Comparison of ENCODE assay signal across 30 cellular contexts in genomic region chr5:81773148-81773547, GRCh38. TPM values are rescaled to one million over a fixed set of nuclear protein-coding genes. Genes with fewer than 3 reads are reported as not detected.
DNase-seq lines count a peak whose midpoint lies in the region; ATAC-seq, FAIRE-seq and TF ChIP-seq lines count a peak whose summit lies in the region.
"Had no signal": no experiment of that assay in that cellular context is flagged by ENCODE, and none has a peak within 500 bp of the region (broad histone marks: within the 10 kb centered on the region; RNA-seq: fewer than 3 reads in every experiment).

No MANE protein-coding gene starts in this region.

- H3K4me3 ChIP-seq in GM23338, result no peak overlapping the region
- H3K4me3 ChIP-seq in thoracic aorta, result peak overlapping the region; percentile 31
- no peak overlapping the region for H3K4me3 ChIP-seq in stomach
- H3K4me3 ChIP-seq: BLaER1 treated with 17β-estradiol and CSF1 and Interleukin-3, amounts not matched to agents 10 nM and 100 nM; left lung had no signal

- no peaks in the 10 kb centered on the region for H3K27me3 ChIP-seq in GM23338 (ENCODE audit: insufficient read depth)
- no peaks in the 10 kb centered on the region for H3K27me3 ChIP-seq in thoracic aorta (replicated peaks; ENCODE audit: insufficient read depth)
- no peaks in the 10 kb centered on the region for H3K27me3 ChIP-seq in stomach
- H3K27me3 ChIP-seq: BLaER1 treated with 17β-estradiol and CSF1 and Interleukin-3, amounts not matched to agents 10 nM and 100 nM; left lung had no signal

- H3K9me3 ChIP-seq in thoracic aorta (no peaks in the 10 kb centered on the region), stomach (no peaks in the 10 kb centered on the region)
- H3K9me3 ChIP-seq: left lung had no signal

- peaks cover 13% of the 10 kb centered on the region; the same call in 1 of the 2 replicates for H3K9me2 ChIP-seq in GM23338 (ENCODE audit: insufficient read depth)

- H3K4me1 Mint-ChIP-seq in GM23338, result no peaks in the 10 kb centered on the region
- peaks cover 35% of the 10 kb centered on the region for H3K4me1 Mint-ChIP-seq in chondrocyte (ENCODE audit: low read depth)
- peaks cover 19% of the 10 kb centered on the region for H3K4me1 Mint-ChIP-seq in osteocyte (ENCODE audit: unreplicated experiment)

- DNase-seq in GM23338 (ENCODE audit: low spot score), result no peak
- DNase-seq in chondrocyte (ENCODE audit: low spot score), result no peak
- no peak for DNase-seq in osteocyte (ENCODE audit: extremely low spot score, unreplicated experiment)
- DNase-seq in thoracic aorta (ENCODE audit: low spot score), result no peak
- DNase-seq in NCI-H226, result no peak
- no peak for DNase-seq in stomach
- no peak for DNase-seq in HTR-8/SVneo (ENCODE audit: insufficient read length, low spot score)
- DNase-seq in NCI-H128 (lab: John Stamatoyannopoulos, UW; ENCODE audit: unreplicated experiment), result no peak
- DNase-seq: activated CD4-positive, alpha-beta T cell treated with anti-CD3 and anti-CD28 coated beads, Interleukin-2, amount 50 U/mL, for 48 hours; activated naive CD4-positive, alpha-beta T cell treated with anti-CD3 and anti-CD28 coated beads for 36 hours; amniotic stem cell; Calu3; DMS79 treated with DMSO at 0.1 percent for 48 hours; foreskin melanocyte; KG1; left lung; naive thymus-derived CD8-positive, alpha-beta T cell; NCI-H1436; NCI-H2081 treated with DMSO at 0.1 percent for 48 hours; NCI-H345; NCI-H748 treated with DMSO at 0.1 percent for 48 hours; occipital lobe; stimulated activated CD4-positive, alpha-beta T cell treated with anti-CD3 and anti-CD28 coated beads, Interleukin-2, amount 100 ng/mL, for 48 hours had no signal

- no peak for FAIRE-seq in HTR-8/SVneo (lab: Jason Lieb, UNC)
- FAIRE-seq: TTC549 had no signal

- H3K9me3 Mint-ChIP-seq in GM23338 (peaks cover 12% of the 10 kb centered on the region; the same call in 2 of the 3 replicates), chondrocyte (ENCODE audit: low read depth) (peaks cover 14% of the 10 kb centered on the region), osteocyte (ENCODE audit: unreplicated experiment) (no peaks in the 10 kb centered on the region)
- H3K9me3 Mint-ChIP-seq: activated naive CD4-positive, alpha-beta T cell treated with anti-CD3 and anti-CD28 coated beads for 36 hours; activated T-helper 1 cell treated with anti-CD3 and anti-CD28 coated beads, Interleukin-12 subunit alpha, Interleukin-12 subunit beta, Interleukin-2, Interleukin-4 antibody, amounts not matched to agents 30 ng/mL and 10 ng/mL and 1 ng/mL, durations not matched to agents 14 hours and 24 hours and 36 hours; T-helper 1 cell treated with Interleukin-12 subunit alpha and Interleukin-12 subunit beta and Interleukin-4 antibody, amounts not matched to agents 30 μg/mL and 1 μg/mL, for 36 hours had no signal

- no peak for TF ChIP-seq EP300 in stomach (IDR thresholded peaks at IDR 0.05)

- no peak overlapping the region for H3K27ac Mint-ChIP-seq in GM23338
- H3K27ac Mint-ChIP-seq in chondrocyte (ENCODE audit: unreplicated experiment), result peak overlapping the region; percentile 62
- H3K27ac Mint-ChIP-seq in osteocyte (ENCODE audit: unreplicated experiment), result peak overlapping the region; percentile 67
- H3K27ac Mint-ChIP-seq: activated naive CD4-positive, alpha-beta T cell treated with anti-CD3 and anti-CD28 coated beads for 36 hours; activated T-helper 1 cell treated with anti-CD3 and anti-CD28 coated beads, Interleukin-12 subunit alpha, Interleukin-12 subunit beta, Interleukin-2, Interleukin-4 antibody, amounts not matched to agents 30 ng/mL and 10 ng/mL and 1 ng/mL, durations not matched to agents 14 hours and 24 hours and 36 hours; mesothelial cell of epicardium; naive thymus-derived CD8-positive, alpha-beta T cell; T-helper 1 cell treated with Interleukin-12 subunit alpha and Interleukin-12 subunit beta and Interleukin-4 antibody, amounts not matched to agents 30 μg/mL and 1 μg/mL, for 36 hours had no signal

- H3K4me1 ChIP-seq in GM23338 (ENCODE audit: insufficient read depth) (no peaks in the 10 kb centered on the region), thoracic aorta (ENCODE audit: control insufficient read depth in 1 of 2, low read depth in 2 of 2) (peaks cover 22 to 59% of the 10 kb centered on the region in 2 donors), stomach (peaks cover 0 to 29% (median 12%) of the 10 kb centered on the region in 4 donors)

- TF ChIP-seq CTCF in GM23338 (conservative IDR thresholded peaks at IDR 0.05; ENCODE audit: low read depth in 2 of 2), result no peak
- TF ChIP-seq CTCF in chondrocyte (IDR thresholded peaks at IDR 0.05), result no peak
- TF ChIP-seq CTCF in osteocyte (IDR thresholded peaks at IDR 0.05), result no peak
- no peak for TF ChIP-seq CTCF in thoracic aorta (IDR thresholded peaks at IDR 0.05)
- TF ChIP-seq CTCF in stomach (IDR thresholded peaks at IDR 0.05), result no peak

- H3K27ac ChIP-seq in GM23338 (ENCODE audit: low read depth) (no peak overlapping the region), thoracic aorta (peak overlapping the region; percentile 86 to 94), stomach (peak overlapping the region in 2 of 5 donors; percentile 37 to 39)
- H3K27ac ChIP-seq: BLaER1 treated with 17β-estradiol and CSF1 and Interleukin-3, amounts not matched to agents 10 nM and 100 nM; left lung had no signal

- H4K20me1 ChIP-seq in GM23338 (replicated peaks; ENCODE audit: insufficient read depth), result no peaks in the 10 kb centered on the region
- H4K20me1 ChIP-seq: BLaER1 treated with 17β-estradiol and CSF1 and Interleukin-3, amounts not matched to agents 10 nM and 100 nM had no signal

- 95 to 99% (median 97%) methylated on average over 3 of the region's 3 CpGs for WGBS in stomach, 5 donors

- H3K27me3 Mint-ChIP-seq in GM23338 (ENCODE audit: insufficient read depth, low read depth, poor library complexity) (peaks cover 8% of the 10 kb centered on the region), chondrocyte (ENCODE audit: low read depth) (no peaks in the 10 kb centered on the region), osteocyte (ENCODE audit: unreplicated experiment) (no peaks in the 10 kb centered on the region)

- ATAC-seq in GM23338, result no peak
- no peak for ATAC-seq in thoracic aorta (ENCODE audit: insufficient number of reproducible peaks, low FRiP score, low read depth)
- ATAC-seq: activated CD4-positive, CD25-positive, alpha-beta regulatory T cell treated with anti-CD3 and anti-CD28 coated beads, Interleukin-2, amount 50 U/mL, for 24 hours; HCT116; left lung; naive thymus-derived CD8-positive, alpha-beta T cell had no signal

- H3K36me3 Mint-ChIP-seq in GM23338 (ENCODE audit: low read depth), result peaks cover 11% of the 10 kb centered on the region; the same call in 2 of the 3 replicates
- H3K36me3 Mint-ChIP-seq in chondrocyte (ENCODE audit: low read depth), result peaks cover 3% of the 10 kb centered on the region
- H3K36me3 Mint-ChIP-seq in osteocyte (ENCODE audit: unreplicated experiment), result peaks cover 3% of the 10 kb centered on the region
- H3K36me3 Mint-ChIP-seq: mesothelial cell of epicardium had no signal

- no peaks in the 10 kb centered on the region for H3F3A ChIP-seq in GM23338 (replicated peaks; ENCODE audit: low read depth)

- TF ChIP-seq POLR2A in stomach (IDR thresholded peaks at IDR 0.05), result no peak

- no peaks in the 10 kb centered on the region for H3K36me3 ChIP-seq in GM23338 (ENCODE audit: insufficient read depth)
- no peaks in the 10 kb centered on the region for H3K36me3 ChIP-seq in thoracic aorta
- no peaks in the 10 kb centered on the region for H3K36me3 ChIP-seq in stomach
- H3K36me3 ChIP-seq: BLaER1 treated with 17β-estradiol and CSF1 and Interleukin-3, amounts not matched to agents 10 nM and 100 nM; left lung had no signal

- no peak overlapping the region for H3K4me2 ChIP-seq in GM23338

- H3K4me3 Mint-ChIP-seq in GM23338 (no peak overlapping the region), chondrocyte (ENCODE audit: unreplicated experiment) (no peak overlapping the region), osteocyte (ENCODE audit: unreplicated experiment) (no peak overlapping the region)
- H3K4me3 Mint-ChIP-seq: activated naive CD4-positive, alpha-beta T cell treated with anti-CD3 and anti-CD28 coated beads for 36 hours; activated T-helper 1 cell treated with anti-CD3 and anti-CD28 coated beads, Interleukin-12 subunit alpha, Interleukin-12 subunit beta, Interleukin-2, Interleukin-4 antibody, amounts not matched to agents 30 ng/mL and 10 ng/mL and 1 ng/mL, durations not matched to agents 14 hours and 24 hours and 36 hours; mesothelial cell of epicardium; naive thymus-derived CD8-positive, alpha-beta T cell; T-helper 1 cell treated with Interleukin-12 subunit alpha and Interleukin-12 subunit beta and Interleukin-4 antibody, amounts not matched to agents 30 μg/mL and 1 μg/mL, for 36 hours had no signal

- no peaks in the 10 kb centered on the region for H3K79me2 ChIP-seq in GM23338 (replicated peaks; ENCODE audit: insufficient read depth)

- intact Hi-C loops in stomach (cut with DNase I; ENCODE audit: low total_unique reads), result no loop called here

- peak overlapping the region; percentile 13; the same call in 1 of the 2 replicates for H2AFZ ChIP-seq in GM23338

TF ChIP-seq in GM23338, 12 proteins besides CTCF, POLR2A, EP300 and RAD21 (continues in another document):
- TF ChIP-seq STAT1 (IDR thresholded peaks at IDR 0.05; ENCODE audit: unreplicated experiment) (no peak), POLR2AphosphoS5 (IDR thresholded peaks at IDR 0.05; ENCODE audit: low read depth) (no peak), JUNB (IDR thresholded peaks at IDR 0.05; ENCODE audit: unreplicated experiment) (no peak)

RNA-seq across cellular contexts. Expression of gene SSBP2, which starts 22.3 kb away (rescaled TPM):
- 20.4 and 21.5 TPM in 2 replicates for total RNA-seq in GM23338 (2014; rRNA removed; shearing (Covaris generic))
- polyA plus RNA-seq in GM23338 (2016; fragmentation: Nextera tagmentation; extraction: Ambion mirVana), result 19.6 and 24.7 TPM in 2 replicates
- 47.9 to 61.4 TPM (median 52.0 TPM) in 3 replicates for total RNA-seq in chondrocyte
- 62.1 and 65.9 TPM in 2 replicates for total RNA-seq in osteocyte
- 10 to 100 TPM; 23.7 to 75.0 TPM for total RNA-seq in thoracic aorta
- 10 to 100 TPM in 4 of 5 donors, under 1 TPM in 1; 0.87 to 86.2 (median 37.3) TPM for total RNA-seq in stomach
- 10 to 100 TPM; 14.7 to 28.3 (median 20.9) TPM for polyA plus RNA-seq in stomach
